ENCODE assay signal across 19 cellular contexts in genomic region chr20:21184810-21185209, GRCh38. TPM values are rescaled to one million over a fixed set of nuclear protein-coding genes. Genes with fewer than 3 reads are reported as not detected.
DNase-seq lines count a peak whose midpoint lies in the region; ATAC-seq and TF ChIP-seq lines count a peak whose summit lies in the region.
"Had no signal": no experiment of that assay in that cellular context is flagged by ENCODE, and none has a peak within 500 bp of the region (broad histone marks: within the 10 kb centered on the region; RNA-seq: fewer than 3 reads in every experiment).

No MANE protein-coding gene starts in this region.

- peaks cover 6% of the 10 kb centered on the region; the same call in 2 of the 3 replicates for H3K36me3 Mint-ChIP-seq in GM23338 (ENCODE audit: low read depth)
- H3K36me3 Mint-ChIP-seq in T-helper 2 cell treated with Interferon-gamma antibody and Interleukin-4, amounts not matched to agents 5 μg/mL and 100 μg/mL, for 36 hours (ENCODE audit: low read depth): no peaks in the 10 kb centered on the region
- peaks cover 5% of the 10 kb centered on the region for H3K36me3 Mint-ChIP-seq in activated T-helper 17 cell treated with anti-CD3 and anti-CD28 coated beads, Interleukin-2, amount 50 U/mL, for 72 hours (ENCODE audit: low read depth)

- no peak overlapping the region for H2AFZ ChIP-seq in GM23338

- DNase-seq in GM23338 (ENCODE audit: low spot score) (no peak), RWPE1 (ENCODE audit: low spot score) (no peak), fibroblast of mammary gland (ENCODE audit: low read depth) (peak; percentile 46), sigmoid colon (no peak), GM10266 (ENCODE audit: extremely low spot score) (no peak)
- DNase-seq in T-helper 2 cell treated with Interferon-gamma antibody and Interleukin-4, amounts not matched to agents 5 μg/mL and 100 μg/mL, for 36 hours (ENCODE audit: low spot score): no peak
- DNase-seq in stimulated activated CD4-positive, alpha-beta T cell treated with anti-CD3 and anti-CD28 coated beads, Interleukin-4, amount 100 ng/mL, for 1 hour: no peak
- DNase-seq: activated CD4-positive, alpha-beta memory T cell treated with anti-CD3 and anti-CD28 coated beads for 36 hours; AML-193; Calu3; heart right ventricle; kidney; NCI-H1436; nucleus accumbens; small intestine; stimulated activated naive B cell treated with anti-CD40 and anti-IgM and Interleukin-4, amounts not matched to agents 10 μg/mL and 1 μg/mL and 100 μg/mL, for 72 hours; T1000 had no signal

- H3K9me3 Mint-ChIP-seq in GM23338: no peaks in the 10 kb centered on the region
- H3K9me3 Mint-ChIP-seq in T-helper 2 cell treated with Interferon-gamma antibody and Interleukin-4, amounts not matched to agents 5 μg/mL and 100 μg/mL, for 36 hours: no peaks in the 10 kb centered on the region
- H3K9me3 Mint-ChIP-seq in activated T-helper 17 cell treated with anti-CD3 and anti-CD28 coated beads, Interleukin-2, amount 50 U/mL, for 72 hours: no peaks in the 10 kb centered on the region
- H3K9me3 Mint-ChIP-seq: activated CD4-positive, alpha-beta memory T cell treated with anti-CD3 and anti-CD28 coated beads for 36 hours; stimulated activated naive B cell treated with anti-CD40 and anti-IgM and Interleukin-4, amounts not matched to agents 10 μg/mL and 1 μg/mL and 100 μg/mL, for 72 hours had no signal

- H3K9me2 ChIP-seq in GM23338 (ENCODE audit: insufficient read depth): no peaks in the 10 kb centered on the region

- H3K27ac ChIP-seq in GM23338 (ENCODE audit: low read depth) (no peak overlapping the region), RWPE1 (peak overlapping the region; percentile 82), sigmoid colon (peak overlapping the region in 3 of 4 donors; percentile 81 to 86 (median 84))
- H3K27ac ChIP-seq: heart right ventricle, SJSA1 had no signal

- no peaks in the 10 kb centered on the region for H3K36me3 ChIP-seq in GM23338 (ENCODE audit: insufficient read depth)
- H3K36me3 ChIP-seq in sigmoid colon: peaks cover 0 to 7% (median 0%) of the 10 kb centered on the region in 4 donors
- H3K36me3 ChIP-seq: SJSA1 had no signal

- H3K4me3 Mint-ChIP-seq in GM23338: no peak overlapping the region
- no peak overlapping the region for H3K4me3 Mint-ChIP-seq in T-helper 2 cell treated with Interferon-gamma antibody and Interleukin-4, amounts not matched to agents 5 μg/mL and 100 μg/mL, for 36 hours
- H3K4me3 Mint-ChIP-seq in activated T-helper 17 cell treated with anti-CD3 and anti-CD28 coated beads, Interleukin-2, amount 50 U/mL, for 72 hours: no peak overlapping the region
- H3K4me3 Mint-ChIP-seq: activated CD4-positive, alpha-beta memory T cell treated with anti-CD3 and anti-CD28 coated beads for 36 hours; stimulated activated naive B cell treated with anti-CD40 and anti-IgM and Interleukin-4, amounts not matched to agents 10 μg/mL and 1 μg/mL and 100 μg/mL, for 72 hours had no signal

- H3K4me3 ChIP-seq in GM23338: no peak overlapping the region
- H3K4me3 ChIP-seq in fibroblast of mammary gland (ENCODE audit: control insufficient read depth, low read depth, low read length): no peak overlapping the region
- H3K4me3 ChIP-seq in sigmoid colon: no peak overlapping the region
- H3K4me3 ChIP-seq: heart right ventricle, SJSA1 had no signal

- no peaks in the 10 kb centered on the region for H4K20me1 ChIP-seq in GM23338 (replicated peaks; ENCODE audit: insufficient read depth)

- no peak for TF ChIP-seq POLR2A in sigmoid colon (IDR thresholded peaks at IDR 0.05)

- H3K9me3 ChIP-seq in sigmoid colon: no peaks in the 10 kb centered on the region
- H3K9me3 ChIP-seq: heart right ventricle, SJSA1 had no signal

- TF ChIP-seq CTCF in GM23338 (conservative IDR thresholded peaks at IDR 0.05; ENCODE audit: low read depth in 2 of 2) (no peak), RWPE1 (conservative IDR thresholded peaks at IDR 0.05; ENCODE audit: low read depth) (no peak), fibroblast of mammary gland (conservative IDR thresholded peaks at IDR 0.05; ENCODE audit: control insufficient read depth, insufficient read depth, low read depth, low read length) (no peak), sigmoid colon (IDR thresholded peaks at IDR 0.05) (no peak), GM10266 (IDR thresholded peaks at IDR 0.05; ENCODE audit: control insufficient read depth, insufficient read depth, low read depth, missing control alignments) (no peak)

- CTCF ChIA-PET in RWPE1 (lab: Yijun Ruan, JAX): no interaction called here

- intact Hi-C loops in sigmoid colon (cut with DNase I): loop anchor here (10.0 kb wide), 1 partner anchor 720 kb away; no protein-coding TSS in a partner anchor

- peaks cover 47% of the 10 kb centered on the region for H3K4me1 Mint-ChIP-seq in GM23338
- H3K4me1 Mint-ChIP-seq in T-helper 2 cell treated with Interferon-gamma antibody and Interleukin-4, amounts not matched to agents 5 μg/mL and 100 μg/mL, for 36 hours (ENCODE audit: low read depth): no peaks in the 10 kb centered on the region
- no peaks in the 10 kb centered on the region for H3K4me1 Mint-ChIP-seq in activated T-helper 17 cell treated with anti-CD3 and anti-CD28 coated beads, Interleukin-2, amount 50 U/mL, for 72 hours
- H3K4me1 Mint-ChIP-seq: stimulated activated naive B cell treated with anti-CD40 and anti-IgM and Interleukin-4, amounts not matched to agents 10 μg/mL and 1 μg/mL and 100 μg/mL, for 72 hours had no signal

- TF ChIP-seq EP300 in sigmoid colon (IDR thresholded peaks at IDR 0.05): no peak

- ATAC-seq in GM23338: no peak
- ATAC-seq in activated T-helper 17 cell treated with anti-CD3 and anti-CD28 coated beads, Interleukin-2, amount 50 U/mL, for 72 hours (replicated peaks): no peak
- ATAC-seq: heart right ventricle; stimulated activated naive B cell treated with anti-CD40 and anti-IgM and Interleukin-4, amounts not matched to agents 10 μg/mL and 1 μg/mL and 100 μg/mL, for 72 hours had no signal

- H3F3A ChIP-seq in GM23338 (replicated peaks; ENCODE audit: low read depth): peaks cover 5% of the 10 kb centered on the region

- H3K79me2 ChIP-seq in GM23338 (replicated peaks; ENCODE audit: insufficient read depth): peaks cover 6% of the 10 kb centered on the region; the same call in 1 of the 2 replicates

- no peak overlapping the region for H3K4me2 ChIP-seq in GM23338

- peaks cover 4% of the 10 kb centered on the region for H3K27me3 Mint-ChIP-seq in GM23338 (ENCODE audit: insufficient read depth, low read depth, poor library complexity)
- no peaks in the 10 kb centered on the region for H3K27me3 Mint-ChIP-seq in T-helper 2 cell treated with Interferon-gamma antibody and Interleukin-4, amounts not matched to agents 5 μg/mL and 100 μg/mL, for 36 hours (ENCODE audit: low read depth)
- H3K27me3 Mint-ChIP-seq in activated T-helper 17 cell treated with anti-CD3 and anti-CD28 coated beads, Interleukin-2, amount 50 U/mL, for 72 hours: no peaks in the 10 kb centered on the region
- H3K27me3 Mint-ChIP-seq: activated CD4-positive, alpha-beta memory T cell treated with anti-CD3 and anti-CD28 coated beads for 36 hours; stimulated activated naive B cell treated with anti-CD40 and anti-IgM and Interleukin-4, amounts not matched to agents 10 μg/mL and 1 μg/mL and 100 μg/mL, for 72 hours had no signal

- H3K4me1 ChIP-seq in GM23338 (ENCODE audit: insufficient read depth) (peaks cover 23% of the 10 kb centered on the region), sigmoid colon (peaks cover 0 to 53% (median 38%) of the 10 kb centered on the region in 4 donors)

- POLR2A ChIA-PET in RWPE1 (lab: Yijun Ruan, JAX; ENCODE audit: low non-redundant PET): no interaction called here

- 98% methylated on average over 3 of the region's 3 CpGs for WGBS in sigmoid colon, 2 donors

- H3K27ac Mint-ChIP-seq in GM23338: peak overlapping the region; percentile 42; the same call in 1 of the 2 replicates
- H3K27ac Mint-ChIP-seq in T-helper 2 cell treated with Interferon-gamma antibody and Interleukin-4, amounts not matched to agents 5 μg/mL and 100 μg/mL, for 36 hours: no peak overlapping the region
- no peak overlapping the region for H3K27ac Mint-ChIP-seq in activated T-helper 17 cell treated with anti-CD3 and anti-CD28 coated beads, Interleukin-2, amount 50 U/mL, for 72 hours
- H3K27ac Mint-ChIP-seq: activated CD4-positive, alpha-beta memory T cell treated with anti-CD3 and anti-CD28 coated beads for 36 hours; stimulated activated naive B cell treated with anti-CD40 and anti-IgM and Interleukin-4, amounts not matched to agents 10 μg/mL and 1 μg/mL and 100 μg/mL, for 72 hours had no signal

- no peaks in the 10 kb centered on the region for H3K27me3 ChIP-seq in GM23338 (ENCODE audit: insufficient read depth)
- H3K27me3 ChIP-seq in sigmoid colon: no peaks in the 10 kb centered on the region
- H3K27me3 ChIP-seq: heart right ventricle, SJSA1 had no signal

RNA-seq across cellular contexts. Expression of gene KIZ, which starts 58.9 kb away (rescaled TPM):
- total RNA-seq in GM23338 (2014; rRNA removed; shearing (Covaris generic)): 63.6 and 87.7 TPM in 2 replicates
- polyA plus RNA-seq in GM23338 (2016; fragmentation: Nextera tagmentation; extraction: Ambion mirVana) (52.5 and 58.3 TPM in 2 replicates), sigmoid colon (10 to 100 TPM in 1 of 3 donors, 1 to 10 TPM in 2; 5.1 to 15.0 (median 9.4) TPM)
- total RNA-seq in sigmoid colon: 100 to 1,000 TPM; 171 to 291 (median 193) TPM
- total RNA-seq in activated T-helper 17 cell treated with anti-CD3 and anti-CD28 coated beads, Interleukin-2, amount 50 U/mL, for 72 hours: 10 to 100 TPM in 1 of 2 donors, 1 to 10 TPM in 1; 9.7 to 10.5 TPM
